In the genomic region with DNA sequence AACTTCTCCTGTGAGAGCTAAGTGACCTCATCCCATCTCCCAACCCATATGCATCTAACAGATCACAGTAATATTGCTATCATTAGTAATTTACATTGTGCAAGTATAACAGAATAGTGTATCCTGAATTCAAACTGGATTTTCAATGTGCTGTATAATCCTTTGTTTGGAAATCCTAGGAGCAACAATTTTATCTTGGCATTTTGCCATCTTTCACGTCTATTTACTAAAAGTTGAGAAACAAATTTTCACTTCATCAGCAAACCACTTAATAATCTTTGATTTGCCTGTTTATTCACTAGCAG, we compare ENCODE assay signal across 11 cellular contexts. TPM values are rescaled to one million over a fixed set of nuclear protein-coding genes. Genes with fewer than 3 reads are reported as not detected.
DNase-seq lines count a peak whose midpoint lies in the region; ATAC-seq and TF ChIP-seq lines count a peak whose summit lies in the region.
"Had no signal": no experiment of that assay in that cellular context is flagged by ENCODE, and none has a peak within 500 bp of the region (broad histone marks: within the 10 kb centered on the region; RNA-seq: fewer than 3 reads in every experiment).

No MANE protein-coding gene starts in this region.

- peak overlapping the region; percentile 36 for H3K4me3 Mint-ChIP-seq in GM23338
- peak overlapping the region; percentile 86 for H3K4me3 Mint-ChIP-seq in activated naive CD8-positive, alpha-beta T cell treated with anti-CD3 and anti-CD28 coated beads for 36 hours
- H3K4me3 Mint-ChIP-seq in naive thymus-derived CD8-positive, alpha-beta T cell = no peak overlapping the region

- H3K27ac Mint-ChIP-seq in GM23338 = 0 out of 2 replicates have a peak overlapping the region, but pooled peaks have one; percentile 9
- no peak overlapping the region for H3K27ac Mint-ChIP-seq in activated naive CD8-positive, alpha-beta T cell treated with anti-CD3 and anti-CD28 coated beads for 36 hours
- H3K27ac Mint-ChIP-seq in naive thymus-derived CD8-positive, alpha-beta T cell = peak overlapping the region in 3 of 10 donors; percentile 4 to 31 (median 28)
- H3K27ac Mint-ChIP-seq: IgD-negative memory B cell had no signal

- intact Hi-C loops in lower lobe of right lung (cut with DNase I) = no loop called here

- H3K36me3 ChIP-seq in ACC112 (ENCODE audit: insufficient read depth, low read length) = no peaks in the 10 kb centered on the region
- H3K36me3 ChIP-seq in GM23338 (ENCODE audit: insufficient read depth) = no peaks in the 10 kb centered on the region
- no peaks in the 10 kb centered on the region for H3K36me3 ChIP-seq in lower lobe of right lung

- no peak for ATAC-seq in GM23338
- no peak for ATAC-seq in lower lobe of right lung
- ATAC-seq in naive thymus-derived CD8-positive, alpha-beta T cell = no peak

- H3K27me3 Mint-ChIP-seq in GM23338 (ENCODE audit: insufficient read depth, low read depth, poor library complexity) = peaks cover 8% of the 10 kb centered on the region
- no peaks in the 10 kb centered on the region for H3K27me3 Mint-ChIP-seq in activated naive CD8-positive, alpha-beta T cell treated with anti-CD3 and anti-CD28 coated beads for 36 hours
- H3K27me3 Mint-ChIP-seq in naive thymus-derived CD8-positive, alpha-beta T cell = no peaks in the 10 kb centered on the region

- POLR2A ChIA-PET in naive thymus-derived CD8-positive, alpha-beta T cell (lab: Charles Lee) = interaction anchor here (1.0 kb wide), 1 partner anchor 151 kb away, joined by 4 read pairs; no protein-coding TSS in a partner anchor

- no peaks in the 10 kb centered on the region; the same call in 2 of the 3 replicates for H3K36me3 Mint-ChIP-seq in GM23338 (ENCODE audit: low read depth)
- H3K36me3 Mint-ChIP-seq in activated naive CD8-positive, alpha-beta T cell treated with anti-CD3 and anti-CD28 coated beads for 36 hours = peaks cover 22% of the 10 kb centered on the region
- no peaks in the 10 kb centered on the region for H3K36me3 Mint-ChIP-seq in naive thymus-derived CD8-positive, alpha-beta T cell
- H3K36me3 Mint-ChIP-seq: IgD-negative memory B cell had no signal

- no peak for DNase-seq in GM23338 (ENCODE audit: low spot score)
- no peak for DNase-seq in activated naive CD8-positive, alpha-beta T cell treated with anti-CD3 and anti-CD28 coated beads for 36 hours
- DNase-seq in lower lobe of right lung = no peak
- no peak for DNase-seq in hippocampal formation (lab: John Stamatoyannopoulos, UW)
- DNase-seq in naive thymus-derived CD8-positive, alpha-beta T cell = no peak
- DNase-seq in NCI-H1092 (lab: John Stamatoyannopoulos, UW) = no peak
- DNase-seq in SHP77 (lab: John Stamatoyannopoulos, UW) = no peak
- DNase-seq: stimulated activated CD4-positive, alpha-beta T cell treated with anti-CD3 and anti-CD28 coated beads, Interleukin-4, amount 100 ng/mL, for 24 hours; SW 1271 had no signal

- H3K4me3 ChIP-seq in ACC112 (ENCODE audit: low read depth, low read length) (peak overlapping the region; percentile 93), GM23338 (peak overlapping the region; percentile 63), lower lobe of right lung (peak overlapping the region; percentile 7)

- no peaks in the 10 kb centered on the region for H3F3A ChIP-seq in GM23338 (replicated peaks; ENCODE audit: low read depth)

- H2AFZ ChIP-seq in ACC112 (ENCODE audit: low read length, unreplicated experiment) (no peak overlapping the region), GM23338 (no peak overlapping the region)

- H3K9me3 Mint-ChIP-seq in GM23338 = no peaks in the 10 kb centered on the region
- H3K9me3 Mint-ChIP-seq in activated naive CD8-positive, alpha-beta T cell treated with anti-CD3 and anti-CD28 coated beads for 36 hours = no peaks in the 10 kb centered on the region
- no peaks in the 10 kb centered on the region for H3K9me3 Mint-ChIP-seq in naive thymus-derived CD8-positive, alpha-beta T cell
- H3K9me3 Mint-ChIP-seq: IgD-negative memory B cell had no signal

- TF ChIP-seq CTCF in GM23338 (conservative IDR thresholded peaks at IDR 0.05; ENCODE audit: low read depth in 2 of 2) (no peak), lower lobe of right lung (IDR thresholded peaks at IDR 0.05) (no peak)

- peaks cover 32% of the 10 kb centered on the region for H4K20me1 ChIP-seq in GM23338 (replicated peaks; ENCODE audit: insufficient read depth)

- H3K79me2 ChIP-seq in ACC112 (ENCODE audit: control insufficient read depth, insufficient read depth, low read length, unreplicated experiment) (peaks cover 75% of the 10 kb centered on the region), GM23338 (replicated peaks; ENCODE audit: insufficient read depth) (peaks cover 80% of the 10 kb centered on the region)

- H3K4me1 ChIP-seq in ACC112 (ENCODE audit: control insufficient read depth, insufficient read depth, low read length, unreplicated experiment) (peaks cover 24% of the 10 kb centered on the region), GM23338 (ENCODE audit: insufficient read depth) (peaks cover 35% of the 10 kb centered on the region), lower lobe of right lung (peaks cover 78% of the 10 kb centered on the region)

- no peak overlapping the region for H3K27ac ChIP-seq in ACC112 (ENCODE audit: low read depth, low read length)
- no peak overlapping the region for H3K27ac ChIP-seq in GM23338 (ENCODE audit: low read depth)
- H3K27ac ChIP-seq in lower lobe of right lung = peak overlapping the region; percentile 95

- H3K27me3 ChIP-seq in ACC112 (ENCODE audit: insufficient read depth, low read length) (no peaks in the 10 kb centered on the region), GM23338 (ENCODE audit: insufficient read depth) (no peaks in the 10 kb centered on the region), lower lobe of right lung (ENCODE audit: low read depth) (no peaks in the 10 kb centered on the region)

- H3K9me3 ChIP-seq in lower lobe of right lung = no peaks in the 10 kb centered on the region

- H3K9me2 ChIP-seq in GM23338 (ENCODE audit: insufficient read depth) = no peaks in the 10 kb centered on the region

- H3K4me2 ChIP-seq in GM23338 = peak overlapping the region; percentile 88

- H3K4me1 Mint-ChIP-seq in GM23338 = peaks cover 46% of the 10 kb centered on the region
- H3K4me1 Mint-ChIP-seq in activated naive CD8-positive, alpha-beta T cell treated with anti-CD3 and anti-CD28 coated beads for 36 hours = peaks cover 51% of the 10 kb centered on the region
- H3K4me1 Mint-ChIP-seq in naive thymus-derived CD8-positive, alpha-beta T cell = peaks cover 20 to 49% (median 37%) of the 10 kb centered on the region in 4 donors

TF ChIP-seq in GM23338, 12 proteins besides CTCF, POLR2A, EP300 and RAD21:
- TF ChIP-seq STAT1 (IDR thresholded peaks at IDR 0.05; ENCODE audit: unreplicated experiment) = no peak
- no peak for TF ChIP-seq ZNF331 (CRISPR knock-in tag; IDR thresholded peaks at IDR 0.05; ENCODE audit: low read depth)
- TF ChIP-seq EZH2phosphoT487 (IDR thresholded peaks at IDR 0.05; ENCODE audit: unreplicated experiment) = no peak

RNA-seq across cellular contexts. Expression of a gene that starts 3.8 kb away (rescaled TPM):
- 53.4 and 61.9 TPM in 2 replicates for total RNA-seq in GM23338 (2014; rRNA removed; shearing (Covaris generic))
- polyA plus RNA-seq in GM23338 (2016; fragmentation: Nextera tagmentation; extraction: Ambion mirVana) = 42.2 and 42.5 TPM in 2 replicates
- total RNA-seq in activated naive CD8-positive, alpha-beta T cell treated with anti-CD3 and anti-CD28 coated beads for 36 hours = 10 to 100 TPM; 50.6 to 52.2 TPM
- 38.8 TPM for total RNA-seq in lower lobe of right lung
- total RNA-seq in naive thymus-derived CD8-positive, alpha-beta T cell = 10 to 100 TPM; 16.3 to 20.2 TPM
- 10 to 100 TPM in 2 of 3 donors, 1 to 10 TPM in 1; 8.0 to 13.1 (median 11.5) TPM for polyA plus RNA-seq in naive thymus-derived CD8-positive, alpha-beta T cell

Comparison
In these comparisons a context has a peak if more than half of its experiments do, and no peak if none do; other contexts are left out.
1. H3K4me3 ChIP-seq: peak in every context shown above with its lines; median percentile 93 in ACC112; 63 in GM23338; 7 in lower lobe of right lung.
2. H3K4me3 Mint-ChIP-seq: peak in GM23338 (single experiment) and activated naive CD8-positive, alpha-beta T cell treated with anti-CD3 and anti-CD28 coated beads for 36 hours (single experiment); none in naive thymus-derived CD8-positive, alpha-beta T cell (0 of 10).